Comparison of ENCODE assay signal across 8 cellular contexts in the genomic region with DNA sequence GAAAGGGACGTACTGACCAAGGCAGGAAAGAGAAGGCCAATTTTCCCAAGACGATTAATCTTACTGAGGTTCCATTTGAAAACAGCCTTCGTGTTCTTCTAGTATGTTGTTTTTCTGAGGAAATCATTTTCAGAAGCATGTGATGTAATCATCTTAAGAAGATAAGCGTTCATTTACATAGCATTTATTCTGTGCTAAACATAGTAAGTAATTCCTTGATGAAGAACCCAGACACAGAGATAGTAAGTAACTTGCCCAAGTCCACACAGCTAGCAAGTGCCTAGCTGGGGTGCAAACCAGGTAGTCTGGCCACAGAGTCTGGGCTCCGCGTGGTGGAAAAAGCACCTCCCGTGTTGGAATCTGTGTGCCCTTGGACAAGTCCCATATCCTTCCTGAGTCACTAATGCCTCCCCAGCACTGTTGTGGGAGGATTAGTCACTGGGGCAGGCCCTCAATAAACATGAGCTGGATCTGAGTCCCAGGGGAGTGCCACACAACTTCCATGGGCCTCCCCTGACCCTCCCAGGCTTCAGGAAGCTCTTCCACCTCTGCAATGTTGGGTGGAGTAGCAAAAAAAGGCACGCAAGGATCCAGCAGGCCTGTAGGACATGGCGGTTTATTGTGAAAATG. TPM values are rescaled to one million over a fixed set of nuclear protein-coding genes. Genes with fewer than 3 reads are reported as not detected.
DNase-seq lines count a peak whose midpoint lies in the region; ATAC-seq and TF ChIP-seq lines count a peak whose summit lies in the region.

No MANE protein-coding gene starts in this region.

- no peaks in the 10 kb centered on the region for H3K27me3 ChIP-seq in sigmoid colon

- intact Hi-C loops in Right ventricle myocardium superior (cut with DNase I) (no loop called here), sigmoid colon (cut with DNase I) (no loop called here)

- no peak for TF ChIP-seq EP300 in sigmoid colon (IDR thresholded peaks at IDR 0.05)

- H3K4me1 ChIP-seq in sigmoid colon, result peaks cover 0 to 35% (median 18%) of the 10 kb centered on the region in 4 donors

- TF ChIP-seq POLR2A in sigmoid colon (IDR thresholded peaks at IDR 0.05), result no peak

- no peaks in the 10 kb centered on the region for H3K9me3 ChIP-seq in sigmoid colon

- DNase-seq in GM04504 (ENCODE audit: low read depth) (peak; percentile 62), Right ventricle myocardium superior (no peak), sigmoid colon (peak; percentile 82), hypothalamus (lab: John Stamatoyannopoulos, UW) (no peak), GM20000 (ENCODE audit: low spot score) (no peak), NCI-H524 (lab: John Stamatoyannopoulos, UW) (no peak)

- ATAC-seq in Right ventricle myocardium superior (ENCODE audit: poor library complexity) (peak; percentile 63), GM18519 (IDR thresholded peaks at IDR 0.05; ENCODE audit: low FRiP score, unreplicated experiment) (no peak)

- WGBS in sigmoid colon, 2 donors, result 48 to 75% methylated on average over 9 of the region's 9 CpGs

- peak overlapping the region; percentile 67 to 81 (median 74) for H3K27ac ChIP-seq in sigmoid colon

- TF ChIP-seq CTCF in WI38 (IDR thresholded peaks at IDR 0.05; ENCODE audit: low read depth, low read length), result no peak
- TF ChIP-seq CTCF in sigmoid colon (IDR thresholded peaks at IDR 0.05), result no peak
- no peak for TF ChIP-seq CTCF in GM20000 (IDR thresholded peaks at IDR 0.05; ENCODE audit: extremely low read depth, missing control alignments)

- peak overlapping the region; percentile 15; the same call in 1 of the 2 replicates for H3K4me3 ChIP-seq in WI38 (ENCODE audit: low read depth, low read length)
- H3K4me3 ChIP-seq in sigmoid colon, result no peak overlapping the region

- H3K36me3 ChIP-seq in sigmoid colon, result no peaks in the 10 kb centered on the region

RNA-seq across cellular contexts. Expression of gene ASAP2, which starts 26.9 kb away (rescaled TPM):
- 10.7 TPM for total RNA-seq in Right ventricle myocardium superior
- total RNA-seq in sigmoid colon, result 10 to 100 TPM; 22.1 to 56.5 (median 26.5) TPM
- polyA plus RNA-seq in sigmoid colon, result 10 to 100 TPM; 15.1 to 31.7 (median 25.8) TPM

Comparison
In these comparisons a context has a peak if more than half of its experiments do, and no peak if none do; other contexts are left out.
1. DNase-seq: peak in GM04504 (single experiment) and sigmoid colon (single experiment); none in Right ventricle myocardium superior (single experiment), hypothalamus (0 of 51), GM20000 (single experiment) and NCI-H524 (0 of 2).